Comparison of ENCODE assay signal across 1 cellular context in genomic region chr5:122653087-122654017, GRCh38.
TF ChIP-seq lines count a peak whose summit lies in the region.

No MANE protein-coding gene starts in this region.

TF ChIP-seq in H1, 55 proteins besides CTCF, POLR2A, EP300 and RAD21:
- TF ChIP-seq CEBPB (IDR thresholded peaks at IDR 0.05; ENCODE audit: low read depth, low read length): no peak
- no peak for TF ChIP-seq RNF2 (IDR thresholded peaks at IDR 0.05; ENCODE audit: borderline replicate concordance, low read depth, low read length, missing control alignments, poor library complexity, severe bottlenecking)
- TF ChIP-seq RBBP5 (IDR thresholded peaks at IDR 0.05; ENCODE audit: borderline replicate concordance, low read depth, low read length): no peak
- no peak for TF ChIP-seq EGR1 (IDR thresholded peaks at IDR 0.05; ENCODE audit: borderline replicate concordance, low read depth, low read length)
- TF ChIP-seq KDM5A (IDR thresholded peaks at IDR 0.05; ENCODE audit: low read length): no peak
- TF ChIP-seq BACH1 (IDR thresholded peaks at IDR 0.05; ENCODE audit: low read length): no peak
- TF ChIP-seq E2F6 (IDR thresholded peaks at IDR 0.05): no peak
- TF ChIP-seq GTF2F1 (IDR thresholded peaks at IDR 0.05; ENCODE audit: borderline replicate concordance, low read depth, low read length): no peak
- no peak for TF ChIP-seq CBX5 (IDR thresholded peaks at IDR 0.05; ENCODE audit: low read depth, low read length)
- TF ChIP-seq SP4 (IDR thresholded peaks at IDR 0.05; ENCODE audit: low read length): no peak
- no peak for TF ChIP-seq SAP30 (IDR thresholded peaks at IDR 0.05; ENCODE audit: insufficient read depth, insufficient replicate concordance, low read length)
- TF ChIP-seq KDM1A (IDR thresholded peaks at IDR 0.05; ENCODE audit: borderline replicate concordance, low read length): no peak
